In genomic region chr19:44947041-44947581, GRCh38 we compare ENCODE assay signal across 16 cellular contexts. TPM values are rescaled to one million over a fixed set of nuclear protein-coding genes. Genes with fewer than 3 reads are reported as not detected.
DNase-seq lines count a peak whose midpoint lies in the region; ATAC-seq and TF ChIP-seq lines count a peak whose summit lies in the region.
"Had no signal": no experiment of that assay in that cellular context is flagged by ENCODE, and none has a peak within 500 bp of the region (broad histone marks: within the 10 kb centered on the region; RNA-seq: fewer than 3 reads in every experiment).

No MANE protein-coding gene starts in this region.

- H3K79me2 ChIP-seq in MM.1S (ENCODE audit: low read length), result no peaks in the 10 kb centered on the region

- H4K91ac ChIP-seq in mesenchymal stem cell (ENCODE audit: low read length), result no peak overlapping the region

- peaks cover 54% of the 10 kb centered on the region for H3K4me1 Mint-ChIP-seq in dendritic cell treated with granulocyte-macrophage colony-stimulating factor and Interleukin-4, amounts not matched to agents 40 ng/mL and 50 ng/mL, for 4 days (ENCODE audit: low read depth)

- H3K14ac ChIP-seq in mesenchymal stem cell (ENCODE audit: low read length in 2 of 2), result no peak overlapping the region

- H3K4me3 ChIP-seq in HL-60 (replicated peaks; ENCODE audit: insufficient read depth, low read length) (no peak overlapping the region), neutrophil (ENCODE audit: low read depth in 1 of 2, low read length in 1 of 2) (no peak overlapping the region), MM.1S (ENCODE audit: low read length) (no peak overlapping the region), mesenchymal stem cell (ENCODE audit: insufficient read depth in 1 of 2, low read depth in 1 of 2, low read length in 2 of 2) (no peak overlapping the region)

- peaks cover 5% of the 10 kb centered on the region for H3K79me1 ChIP-seq in mesenchymal stem cell (replicated peaks; ENCODE audit: low read length, poor library complexity, severe bottlenecking)

- 94% methylated on average over 13 of the region's 13 CpGs for WGBS in mesenchymal stem cell

- H3K4me2 ChIP-seq in MM.1S (ENCODE audit: low read depth, low read length) (no peak overlapping the region), mesenchymal stem cell (ENCODE audit: low read length, poor library complexity, severe bottlenecking) (no peak overlapping the region)

- no peak overlapping the region for H2AK5ac ChIP-seq in mesenchymal stem cell (ENCODE audit: low read length, severe bottlenecking)

- peaks cover 12% of the 10 kb centered on the region for H3K36me3 Mint-ChIP-seq in dendritic cell treated with granulocyte-macrophage colony-stimulating factor and Interleukin-4, amounts not matched to agents 40 ng/mL and 50 ng/mL, for 4 days (ENCODE audit: low read depth)

- no peak overlapping the region for H2BK5ac ChIP-seq in mesenchymal stem cell (ENCODE audit: low read depth, low read length, poor library complexity, severe bottlenecking)

- no peak overlapping the region for H3K18ac ChIP-seq in mesenchymal stem cell (ENCODE audit: low read depth in 1 of 2, low read length in 2 of 2)

- no peak overlapping the region for H4K8ac ChIP-seq in mesenchymal stem cell (ENCODE audit: low read length)

- no peaks in the 10 kb centered on the region for H3K9me3 Mint-ChIP-seq in dendritic cell treated with granulocyte-macrophage colony-stimulating factor and Interleukin-4, amounts not matched to agents 40 ng/mL and 50 ng/mL, for 4 days
- H3K9me3 Mint-ChIP-seq: CD8-positive, alpha-beta T cell had no signal

- no peak overlapping the region for H2BK15ac ChIP-seq in mesenchymal stem cell (ENCODE audit: low read depth, poor library complexity, severe bottlenecking)

- H3K23ac ChIP-seq in mesenchymal stem cell (ENCODE audit: low read length in 2 of 2), result no peak overlapping the region

- peak; percentile 92 to 97 for DNase-seq in HL-60 (ENCODE audit: low read depth in 1 of 2, low spot score in 1 of 2)
- DNase-seq in NOMO-1 treated with DMSO at 0.1 percent for 48 hours (lab: John Stamatoyannopoulos, UW; ENCODE audit: unreplicated experiment), result peak; percentile 73
- no peak for DNase-seq in MM.1S
- DNase-seq in mesenchymal stem cell, result no peak
- DNase-seq in NCI-H524 treated with DMSO at 0.1 percent for 48 hours (lab: John Stamatoyannopoulos, UW), result no peak
- DNase-seq: CD8-positive, alpha-beta T cell; GOT3; NCI-H1417; NCI-H2029; NCI-H2227 treated with DMSO at 0.1 percent for 48 hours; NCI-H526 had no signal

- peak overlapping the region in 1 of 2 experiments; percentile 15 for H2BK12ac ChIP-seq in mesenchymal stem cell (ENCODE audit: low read length in 2 of 2)

- H3K4me3 Mint-ChIP-seq in dendritic cell treated with granulocyte-macrophage colony-stimulating factor and Interleukin-4, amounts not matched to agents 40 ng/mL and 50 ng/mL, for 4 days, result no peak overlapping the region
- H3K4me3 Mint-ChIP-seq: CD8-positive, alpha-beta T cell had no signal

- H3K27me3 ChIP-seq in HL-60 (ENCODE audit: insufficient read depth, poor library complexity, severe bottlenecking) (no peaks in the 10 kb centered on the region), neutrophil (no peaks in the 10 kb centered on the region), MM.1S (replicated peaks; ENCODE audit: insufficient read depth, low read length) (no peaks in the 10 kb centered on the region), mesenchymal stem cell (ENCODE audit: control insufficient read depth in 1 of 2, insufficient read depth in 1 of 2, low read length in 2 of 2) (no peaks in the 10 kb centered on the region)

- no peaks in the 10 kb centered on the region for H3K9me2 ChIP-seq in MM.1S (replicated peaks; ENCODE audit: insufficient read depth, low read length)

- intact Hi-C loops in dendritic cell treated with granulocyte-macrophage colony-stimulating factor and Interleukin-4, amounts not matched to agents 40 ng/mL and 50 ng/mL, for 4 days (cut with micrococcal nuclease), result no loop called here

- peaks cover 0 to 6% of the 10 kb centered on the region in 2 experiments for H3K4me1 ChIP-seq in neutrophil (ENCODE audit: control insufficient read depth in 1 of 2, insufficient read depth in 1 of 2, low read depth in 1 of 2, low read length in 1 of 2)
- no peaks in the 10 kb centered on the region for H3K4me1 ChIP-seq in MM.1S (ENCODE audit: low read length)
- H3K4me1 ChIP-seq in mesenchymal stem cell (ENCODE audit: control insufficient read depth, insufficient read depth, low read depth, low read length), result peaks cover 4% of the 10 kb centered on the region

- H3K27ac Mint-ChIP-seq in dendritic cell treated with granulocyte-macrophage colony-stimulating factor and Interleukin-4, amounts not matched to agents 40 ng/mL and 50 ng/mL, for 4 days, result peak overlapping the region; percentile 63
- H3K27ac Mint-ChIP-seq: CD8-positive, alpha-beta T cell had no signal

- H3K36me3 ChIP-seq in neutrophil, result peaks cover 13% of the 10 kb centered on the region
- no peaks in the 10 kb centered on the region for H3K36me3 ChIP-seq in MM.1S (replicated peaks; ENCODE audit: insufficient read depth, low read length)
- peaks cover 4 to 14% of the 10 kb centered on the region in 2 experiments for H3K36me3 ChIP-seq in mesenchymal stem cell (ENCODE audit: control insufficient read depth in 1 of 2, insufficient read depth in 2 of 2, low read depth in 1 of 2, low read length in 2 of 2)

- peak overlapping the region; percentile 88 for H3K27ac ChIP-seq in HL-60 (replicated peaks)
- H3K27ac ChIP-seq in neutrophil, result peak overlapping the region; percentile 18
- no peak overlapping the region for H3K27ac ChIP-seq in MM.1S (ENCODE audit: low read length)
- no peak overlapping the region for H3K27ac ChIP-seq in mesenchymal stem cell (ENCODE audit: low read length, poor library complexity, severe bottlenecking)

- no peak overlapping the region for H3K4ac ChIP-seq in mesenchymal stem cell (ENCODE audit: low read depth in 1 of 2, low read length in 2 of 2)

- peaks cover 3% of the 10 kb centered on the region for H3K27me3 Mint-ChIP-seq in dendritic cell treated with granulocyte-macrophage colony-stimulating factor and Interleukin-4, amounts not matched to agents 40 ng/mL and 50 ng/mL, for 4 days

- H2BK120ac ChIP-seq in mesenchymal stem cell (ENCODE audit: low read depth, low read length), result no peak overlapping the region

- no peaks in the 10 kb centered on the region for H4K20me1 ChIP-seq in MM.1S (ENCODE audit: insufficient read depth, low read length)

- H3K9me3 ChIP-seq in neutrophil (no peaks in the 10 kb centered on the region), MM.1S (replicated peaks; ENCODE audit: insufficient read depth, low read length) (no peaks in the 10 kb centered on the region), mesenchymal stem cell (ENCODE audit: control insufficient read depth, low read length) (no peaks in the 10 kb centered on the region)

- H3K9ac ChIP-seq in MM.1S (ENCODE audit: low read length) (no peak overlapping the region), mesenchymal stem cell (ENCODE audit: low read length) (no peak overlapping the region)

- TF ChIP-seq CTCF in HL-60 (IDR thresholded peaks at IDR 0.05; ENCODE audit: insufficient read depth, low read length) (no peak), neutrophil (IDR thresholded peaks at IDR 0.05) (no peak), MM.1S (IDR thresholded peaks at IDR 0.05; ENCODE audit: low read length) (no peak)

- H2AFZ ChIP-seq in MM.1S (ENCODE audit: low read length) (no peak overlapping the region), mesenchymal stem cell (ENCODE audit: low read depth, low read length) (no peak overlapping the region)

- ATAC-seq in activated CD4-positive, CD25-positive, alpha-beta regulatory T cell treated with anti-CD3 and anti-CD28 coated beads, Interleukin-2, amount 50 U/mL, for 24 hours, result no peak
- ATAC-seq: CD8-positive, alpha-beta T cell; Panc1; Right ventricle myocardium inferior had no signal

- H3F3A ChIP-seq in MM.1S (ENCODE audit: insufficient read depth, low read length), result no peaks in the 10 kb centered on the region; the same call in 1 of the 2 replicates

RNA-seq across cellular contexts. Expression of gene APOC2, which starts 1.3 kb away (rescaled TPM):
- polyA plus RNA-seq in mesenchymal stem cell (2013, experiment 1 of 2), result not detected
- not detected for polyA plus RNA-seq in mesenchymal stem cell (2013, experiment 2 of 2)

RNA-seq across cellular contexts. Expression of gene APOC4, which starts 5.1 kb away (rescaled TPM):
- not detected for polyA plus RNA-seq in mesenchymal stem cell (2013, experiment 1 of 2)
- polyA plus RNA-seq in mesenchymal stem cell (2013, experiment 2 of 2), result not detected

RNA-seq across cellular contexts. Expression of gene CLPTM1, which starts 8.1 kb away (rescaled TPM):
- polyA plus RNA-seq in mesenchymal stem cell (2013, experiment 1 of 2), result 97.6 TPM
- 93.9 TPM for polyA plus RNA-seq in mesenchymal stem cell (2013, experiment 2 of 2)

RNA-seq across cellular contexts. Expression of gene APOC1, which starts 32.7 kb away (rescaled TPM):
- 87.8 TPM for polyA plus RNA-seq in mesenchymal stem cell (2013, experiment 1 of 2)
- 82.3 TPM for polyA plus RNA-seq in mesenchymal stem cell (2013, experiment 2 of 2)

RNA-seq across cellular contexts. Expression of gene APOE, which starts 41.5 kb away (rescaled TPM):
- polyA plus RNA-seq in mesenchymal stem cell (2013, experiment 1 of 2), result 201 TPM
- 208 TPM for polyA plus RNA-seq in mesenchymal stem cell (2013, experiment 2 of 2)

Comparison
In these comparisons a context has a peak if more than half of its experiments do, and no peak if none do; other contexts are left out.
1. DNase-seq: peak in HL-60 (2 of 2) and NOMO-1 treated with DMSO at 0.1 percent for 48 hours (single experiment); none in MM.1S (single experiment), mesenchymal stem cell (single experiment) and NCI-H524 treated with DMSO at 0.1 percent for 48 hours (single experiment).
2. H3K27ac ChIP-seq: peak in HL-60 (single experiment) and neutrophil (single experiment); none in MM.1S (single experiment) and mesenchymal stem cell (single experiment).